ENCODE assay signal across 8 cellular contexts in the genomic region with DNA sequence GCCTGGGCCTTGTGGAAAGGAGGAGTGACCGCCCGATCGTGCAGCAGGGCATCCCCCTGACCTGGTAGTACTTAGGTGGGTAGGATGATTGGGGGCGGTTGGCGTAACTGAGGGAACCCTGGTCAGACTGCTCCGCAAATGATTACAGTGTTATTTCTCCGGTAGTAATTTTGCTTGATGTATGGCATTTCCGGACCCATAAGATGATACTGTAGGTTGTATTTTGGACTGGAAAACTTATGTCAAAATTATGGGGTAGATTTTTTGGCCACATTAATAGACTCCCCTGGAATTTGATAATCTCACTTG. TPM values are rescaled to one million over a fixed set of nuclear protein-coding genes. Genes with fewer than 3 reads are reported as not detected.
A peak's percentile ranks its signal among the peaks of the same experiment; 100 is the strongest.
DNase-seq lines count a peak whose midpoint lies in the region; ATAC-seq and TF ChIP-seq lines count a peak whose summit lies in the region.

No MANE protein-coding gene starts in this region.

- in situ Hi-C loops in mammary epithelial cell (cut with MboI; ENCODE audit: low sequenced_read_pairs in 2 of 2) = no loop called here

- intact Hi-C loops in mammary epithelial cell (cut with micrococcal nuclease) = loop anchor here (1.0 to 10.0 kb wide), 4 partner anchors 45 to 119 kb away; partner anchors contain the start of genes ASCC2, UQCR10 and ZMAT5

- DNase-seq in mammary epithelial cell (peak; percentile 20), Ammon's horn (ENCODE audit: low spot score) (no peak), mucosa of gallbladder (ENCODE audit: low spot score) (no peak), T-helper 9 cell (no peak)

- H3K9me3 ChIP-seq in mammary epithelial cell (replicated peaks; ENCODE audit: insufficient read depth, low read length) (no peaks in the 10 kb centered on the region), mucosa of stomach (ENCODE audit: control insufficient read depth, low read length) (no peaks in the 10 kb centered on the region)

- no TSS peak for BruUV-seq in mammary epithelial cell (replicated peaks; lab: Mats Ljungman, UMichigan)

- H3K4me3 ChIP-seq in ACC112 (ENCODE audit: low read depth, low read length) = peak overlapping the region; percentile 91
- H3K4me3 ChIP-seq in mammary epithelial cell (replicated peaks in 1 of 3; ENCODE audit: insufficient read depth in 1 of 3, low read depth in 2 of 3, low read length in 3 of 3) = peak overlapping the region; percentile 74 to 99 (median 87)
- peak overlapping the region; percentile 39 for H3K4me3 ChIP-seq in mucosa of stomach (ENCODE audit: low read length)

- H3K27me3 ChIP-seq in ACC112 (ENCODE audit: insufficient read depth, low read length) = no peaks in the 10 kb centered on the region
- H3K27me3 ChIP-seq in mammary epithelial cell (ENCODE audit: insufficient read depth, low read length) = no peaks in the 10 kb centered on the region
- H3K27me3 ChIP-seq in mucosa of stomach (ENCODE audit: control insufficient read depth, insufficient read depth, low read length) = no peaks in the 10 kb centered on the region

- H2AFZ ChIP-seq in ACC112 (ENCODE audit: low read length, unreplicated experiment) (no peak overlapping the region), mammary epithelial cell (ENCODE audit: low read depth, low read length) (peak overlapping the region; percentile 93)

- ATAC-seq in HG03342 (IDR thresholded peaks at IDR 0.05; ENCODE audit: unreplicated experiment) = peak; percentile 12
- ATAC-seq in activated CD4-positive, CD25-positive, alpha-beta regulatory T cell treated with anti-CD3 and anti-CD28 coated beads, Interleukin-2, amount 50 U/mL, for 24 hours = no peak

- dilution Hi-C loops in mammary epithelial cell (cut with HindIII; ENCODE audit: low sequenced_read_pairs) = no loop called here

- H3K36me3 ChIP-seq in ACC112 (ENCODE audit: insufficient read depth, low read length) = no peaks in the 10 kb centered on the region
- H3K36me3 ChIP-seq in mammary epithelial cell (ENCODE audit: insufficient read depth, low read length) = no peaks in the 10 kb centered on the region
- H3K36me3 ChIP-seq in mucosa of stomach (ENCODE audit: control insufficient read depth, insufficient read depth, low read length) = no peaks in the 10 kb centered on the region

- H3K79me2 ChIP-seq in ACC112 (ENCODE audit: control insufficient read depth, insufficient read depth, low read length, unreplicated experiment) (peaks cover 44% of the 10 kb centered on the region), mammary epithelial cell (ENCODE audit: insufficient read depth, low read length) (peaks cover 57% of the 10 kb centered on the region)

- H3K4me1 ChIP-seq in ACC112 (ENCODE audit: control insufficient read depth, insufficient read depth, low read length, unreplicated experiment) = peaks cover 2% of the 10 kb centered on the region
- H3K4me1 ChIP-seq in mammary epithelial cell (ENCODE audit: insufficient read depth, low read length) = no peaks in the 10 kb centered on the region
- peaks cover 12% of the 10 kb centered on the region for H3K4me1 ChIP-seq in mucosa of stomach (ENCODE audit: control insufficient read depth, insufficient read depth, low read length)

- 0% methylated on average over 3 of the region's 8 CpGs for WGBS in mammary epithelial cell (ENCODE audit: low coverage, missing lambda C conversion rate)

- peak overlapping the region; percentile 78 for H3K4me2 ChIP-seq in mammary epithelial cell (ENCODE audit: insufficient read depth, low read depth, low read length)

- H4K20me1 ChIP-seq in mammary epithelial cell (ENCODE audit: insufficient read depth, low read length) = peaks cover 2% of the 10 kb centered on the region

- CTCF ChIA-PET in mammary epithelial cell (lab: Charles Lee; ENCODE audit: low non-redundant PET) = interaction anchor here (0.6 kb wide), 1 partner anchor 87 kb away, joined by 6 read pairs; no protein-coding TSS in a partner anchor

- TF ChIP-seq CTCF in mammary epithelial cell (conservative IDR thresholded peaks at IDR 0.05 in 1 of 2, IDR thresholded peaks at IDR 0.05 in 1 of 2; ENCODE audit: extremely low read depth in 1 of 2, insufficient read depth in 1 of 2, low read depth in 1 of 2, low read length in 2 of 2) = no peak

- H3K9ac ChIP-seq in mammary epithelial cell (ENCODE audit: insufficient read depth, low read length) = peak overlapping the region; percentile 79
- H3K9ac ChIP-seq in mucosa of stomach (ENCODE audit: low read length) = peak overlapping the region; percentile 98

- H3K27ac ChIP-seq in ACC112 (ENCODE audit: low read depth, low read length) (peak overlapping the region; percentile 54; the same call in 1 of the 2 replicates), mammary epithelial cell (ENCODE audit: insufficient read depth, low read depth, low read length) (peak overlapping the region; percentile 71)

RNA-seq across cellular contexts. Expression of gene MTMR3, which starts 0.8 kb away (rescaled TPM):
- total RNA-seq in mammary epithelial cell = 10 to 100 TPM; 34.1 to 67.2 TPM
- 11.1 TPM for polyA plus RNA-seq in mammary epithelial cell
- 35.4 TPM for polyA minus RNA-seq in mammary epithelial cell
- 50.7 TPM for total RNA-seq in mucosa of gallbladder

RNA-seq across cellular contexts. Expression of gene ASCC2, which starts 45.7 kb away (rescaled TPM):
- total RNA-seq in mammary epithelial cell = 10 to 100 TPM; 41.3 to 72.2 TPM
- polyA plus RNA-seq in mammary epithelial cell = 41.7 TPM
- polyA minus RNA-seq in mammary epithelial cell = 155 TPM
- 60.7 TPM for total RNA-seq in mucosa of gallbladder

Comparison
In these comparisons a context has a peak if more than half of its experiments do, and no peak if none do; other contexts are left out.
1. H3K4me3 ChIP-seq: peak in every context shown above with its lines; median percentile 91 in ACC112; 87 in mammary epithelial cell; 39 in mucosa of stomach.